8 cellular contexts compared by ENCODE assay signal in the genomic region with DNA sequence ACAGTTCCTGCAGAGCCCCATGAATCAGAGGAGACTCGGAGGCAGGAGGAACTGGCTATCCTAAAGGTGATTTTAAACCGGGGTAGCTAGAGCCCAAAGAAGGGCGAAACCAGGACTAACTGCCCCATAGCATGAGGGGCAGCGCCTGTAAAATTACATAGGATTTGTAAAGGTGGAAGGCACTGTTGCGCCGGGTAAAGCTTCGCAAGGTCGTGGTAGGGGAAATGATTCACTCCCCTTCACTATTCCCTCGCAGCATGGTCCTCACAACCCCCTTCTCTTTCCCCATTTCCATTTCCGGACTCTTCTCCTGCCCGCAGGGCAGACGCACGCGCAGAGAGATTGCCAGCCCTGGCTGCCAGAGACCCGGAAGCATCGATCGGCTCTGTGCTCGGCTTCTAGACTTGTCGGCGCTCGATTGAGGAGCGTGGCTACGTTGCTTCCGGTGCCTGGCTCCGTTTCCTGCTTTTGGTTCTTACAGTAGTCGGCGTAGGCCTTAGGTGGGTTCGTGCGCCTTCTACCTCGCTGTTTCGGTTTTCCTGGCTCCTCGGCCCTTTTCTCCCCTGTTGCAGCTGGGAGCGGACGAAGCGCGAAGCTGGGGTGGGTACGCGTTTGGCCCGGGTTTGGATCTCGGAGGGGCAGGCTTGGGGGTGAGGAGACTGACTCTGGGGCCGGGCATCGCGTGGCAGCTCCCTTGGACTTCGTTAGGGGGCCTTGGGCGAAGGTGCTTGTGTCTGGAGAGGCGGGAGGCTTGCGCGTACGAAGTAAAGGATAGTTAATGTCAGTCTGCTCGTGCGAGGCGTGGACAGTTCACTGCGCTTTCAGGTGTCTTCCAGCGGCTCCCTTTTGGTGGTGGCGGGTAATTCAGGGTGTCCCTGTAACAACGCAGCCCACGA. TPM values are rescaled to one million over a fixed set of nuclear protein-coding genes. Genes with fewer than 3 reads are reported as not detected.
A peak's percentile ranks its signal among the peaks of the same experiment; 100 is the strongest.
DNase-seq lines count a peak whose midpoint lies in the region; ATAC-seq and TF ChIP-seq lines count a peak whose summit lies in the region.

TSS of gene SNRPB2 (plus strand) at position 462 of the 896 bp plus-strand sequence. CDS start 1,677 bp downstream, outside the sequence.

- peak within 1 kb of the TSS; percentile 30 for H3K27ac ChIP-seq in RWPE2 (ENCODE audit: poor library complexity, severe bottlenecking)

- peak; percentile 96 for ATAC-seq in RWPE2 (ENCODE audit: low read depth)
- ATAC-seq in natural killer cell treated with Interleukin-12 subunit alpha and Interleukin-12 subunit beta and Interleukin-15 and Interleukin-18, amount 100 ng/mL, for 72 hours: peak; percentile 96 to 98
- peak; percentile 96 for ATAC-seq in stimulated activated naive CD8-positive, alpha-beta T cell treated with anti-CD3 and anti-CD28 coated beads, Interleukin-15, Interleukin-2, amounts not matched to agents 100 U/mL and 50 U/mL, for 24 hours

- H3K9me3 Mint-ChIP-seq in natural killer cell treated with Interleukin-12 subunit alpha and Interleukin-12 subunit beta and Interleukin-15 and Interleukin-18, amount 100 ng/mL, for 72 hours: no peaks in the 10 kb centered on the region

- peak within 1 kb of the TSS; percentile 95 for H3K4me3 Mint-ChIP-seq in natural killer cell treated with Interleukin-12 subunit alpha and Interleukin-12 subunit beta and Interleukin-15 and Interleukin-18, amount 100 ng/mL, for 72 hours

- peak within 1 kb of the TSS; percentile 99 to 100 for H3K27ac Mint-ChIP-seq in natural killer cell treated with Interleukin-12 subunit alpha and Interleukin-12 subunit beta and Interleukin-15 and Interleukin-18, amount 100 ng/mL, for 72 hours

- H3K4me3 ChIP-seq in RWPE2 (ENCODE audit: severe bottlenecking) (peak within 1 kb of the TSS; percentile 70), fibroblast of pulmonary artery (replicated peaks; ENCODE audit: low read depth, low read length) (peak within 1 kb of the TSS; percentile 95)

- peaks cover 14 to 22% of the 10 kb centered on the region in 2 donors for H3K27me3 Mint-ChIP-seq in natural killer cell treated with Interleukin-12 subunit alpha and Interleukin-12 subunit beta and Interleukin-15 and Interleukin-18, amount 100 ng/mL, for 72 hours

- TF ChIP-seq CTCF in RWPE2 (IDR thresholded peaks at IDR 0.05; ENCODE audit: poor library complexity, severe bottlenecking) (no peak), fibroblast of pulmonary artery (IDR thresholded peaks at IDR 0.05; ENCODE audit: low read length, missing control alignments) (no peak)

- H3K4me1 ChIP-seq in RWPE2 (ENCODE audit: insufficient read depth, poor library complexity, severe bottlenecking): peaks cover 7% of the 10 kb centered on the region

- peaks cover 41 to 53% of the 10 kb centered on the region in 2 donors for H3K4me1 Mint-ChIP-seq in natural killer cell treated with Interleukin-12 subunit alpha and Interleukin-12 subunit beta and Interleukin-15 and Interleukin-18, amount 100 ng/mL, for 72 hours (ENCODE audit: low read depth in 2 of 2)

- peaks cover 33% of the 10 kb centered on the region for H3K36me3 Mint-ChIP-seq in natural killer cell treated with Interleukin-12 subunit alpha and Interleukin-12 subunit beta and Interleukin-15 and Interleukin-18, amount 100 ng/mL, for 72 hours

- H3K27me3 ChIP-seq in RWPE2 (ENCODE audit: insufficient read depth, poor library complexity, severe bottlenecking): no peaks in the 10 kb centered on the region

- peaks cover 36% of the 10 kb centered on the region for H3K36me3 ChIP-seq in RWPE2 (ENCODE audit: low read depth)

- H3K9me3 ChIP-seq in RWPE2 (ENCODE audit: severe bottlenecking): no peaks in the 10 kb centered on the region

- DNase-seq in EH (ENCODE audit: low read depth): peak; percentile 95
- DNase-seq in H4 (ENCODE audit: low spot score): peak; percentile 95
- DNase-seq in LoVo (ENCODE audit: low spot score): peak; percentile 93
- peak; percentile 95 for DNase-seq in RWPE2 (ENCODE audit: low spot score)
- peak; percentile 84 for DNase-seq in activated T-helper 9 cell treated with anti-CD3 and anti-CD28 coated beads, Interleukin-2, amount 50 U/mL, for 16 hours (ENCODE audit: low read depth)
- DNase-seq in fibroblast of pulmonary artery (ENCODE audit: low read depth): peak; percentile 96
- peak; percentile 93 for DNase-seq in natural killer cell treated with Interleukin-12 subunit alpha and Interleukin-12 subunit beta and Interleukin-15 and Interleukin-18, amount 100 ng/mL, for 72 hours (ENCODE audit: low spot score)
- peak; percentile 88 for DNase-seq in stimulated activated naive CD8-positive, alpha-beta T cell treated with anti-CD3 and anti-CD28 coated beads, Interleukin-15, Interleukin-2, amounts not matched to agents 100 U/mL and 50 U/mL, for 24 hours

RNA-seq across cellular contexts. Expression of gene SNRPB2, which starts in this region (rescaled TPM):
- 129 and 143 TPM in 2 replicates for total RNA-seq in H4 (2014; rRNA removed; shearing (Covaris generic))
- 10 to 100 TPM; 80.2 to 99.4 TPM for total RNA-seq in natural killer cell treated with Interleukin-12 subunit alpha and Interleukin-12 subunit beta and Interleukin-15 and Interleukin-18, amount 100 ng/mL, for 72 hours

Comparison
In these comparisons a context has a peak if more than half of its experiments do, and no peak if none do; other contexts are left out.
1. Peak in every context shown above with its lines: DNase-seq, ATAC-seq, H3K4me3 ChIP-seq and H3K27ac ChIP-seq.